Comparison of ENCODE assay signal across 30 cellular contexts in the genomic region with DNA sequence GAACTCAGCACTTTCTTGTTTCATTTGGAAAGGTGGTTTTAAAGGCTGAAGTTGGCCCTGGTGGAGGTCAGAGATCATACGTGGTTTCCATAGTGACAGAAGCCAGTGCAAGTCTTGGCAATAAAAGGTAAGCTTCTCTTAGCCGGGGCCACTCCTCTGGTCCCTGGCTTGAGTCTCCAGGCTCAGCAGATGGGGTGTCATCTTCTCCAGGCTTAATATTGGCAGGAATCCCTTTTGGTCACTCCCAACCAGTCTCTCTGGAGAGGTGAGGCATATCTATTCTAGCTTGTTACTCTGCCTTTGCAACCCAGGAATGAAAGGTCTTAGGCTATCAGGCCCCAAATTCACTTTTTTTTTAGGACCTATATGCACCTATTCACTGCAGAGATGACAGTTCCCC. TPM values are rescaled to one million over a fixed set of nuclear protein-coding genes. Genes with fewer than 3 reads are reported as not detected.
"Had no signal": no experiment of that assay in that cellular context is flagged by ENCODE, and none has a peak within 500 bp of the region (broad histone marks: within the 10 kb centered on the region; RNA-seq: fewer than 3 reads in every experiment).

No MANE protein-coding gene starts in this region.

- H3K9me3 ChIP-seq: thoracic aorta, uterus had no signal

- FAIRE-seq: bronchial epithelial cell, islet of Langerhans had no signal

- H3K27ac ChIP-seq: foreskin keratinocyte, neural progenitor cell, uterus had no signal

- H3K9ac ChIP-seq: neural progenitor cell had no signal

- H3K4me1 ChIP-seq: foreskin keratinocyte, neural progenitor cell, uterus had no signal

- H3K4me3 Mint-ChIP-seq: activated T-cell treated with anti-CD3 and anti-CD28 coated beads, Interleukin-2, amount 50 U/mL, for 4 hours; activated T-helper 17 cell treated with anti-CD3 and anti-CD28 coated beads, Interleukin-2, amount 50 U/mL, for 72 hours; endodermal cell; natural killer cell; neural progenitor cell; type B pancreatic cell had no signal

- ATAC-seq: activated CD4-positive, CD25-positive, alpha-beta regulatory T cell treated with anti-CD3 and anti-CD28 coated beads, Interleukin-2, amount 50 U/mL, for 24 hours; activated T-cell treated with anti-CD3 and anti-CD28 coated beads, Interleukin-2, amount 50 U/mL, for 4 hours; activated T-helper 17 cell treated with anti-CD3 and anti-CD28 coated beads, Interleukin-2, amount 50 U/mL, for 72 hours; esophagus mucosa; foreskin keratinocyte; heart right ventricle; natural killer cell had no signal

- H3K4me2 ChIP-seq: neural progenitor cell had no signal

- DNase-seq: activated CD4-positive, alpha-beta T cell treated with anti-CD3 and anti-CD28 coated beads for 48 hours; activated CD4-positive, alpha-beta T cell treated with anti-CD3 and anti-CD28 coated beads, Interleukin-2, amount 50 U/mL, for 48 hours; activated CD8-positive, alpha-beta memory T cell treated with anti-CD3 and anti-CD28 coated beads for 24 hours; activated CD8-positive, alpha-beta memory T cell treated with anti-CD3 and anti-CD28 coated beads, Interleukin-2, amount 50 U/mL, for 4 hours; activated gamma-delta T cell treated with Interleukin-2 at 50 U/mL for 16 hours; activated naive CD4-positive, alpha-beta T cell treated with anti-CD3 and anti-CD28 coated beads, Interleukin-2, amount 50 U/mL, for 16 hours; activated T-cell treated with anti-CD3 and anti-CD28 coated beads, Interleukin-2, amount 50 U/mL, for 4 hours; endodermal cell; foreskin keratinocyte; heart right ventricle; left ventricle myocardium inferior; mesendoderm; natural killer cell; occipital lobe; posterior cingulate gyrus; right cardiac atrium; spleen; stimulated activated naive CD4-positive, alpha-beta T cell treated with Interleukin-2 at 50 U/mL for 16 hours; uterus had no signal

- H2AFZ ChIP-seq: neural progenitor cell had no signal

- H3K27me3 ChIP-seq: heart right ventricle, uterus had no signal

- H3K4me3 ChIP-seq: heart right ventricle, left ventricle myocardium inferior, lung, neural progenitor cell, spleen, thoracic aorta, uterus had no signal

- H3K4me1 Mint-ChIP-seq: activated T-helper 17 cell treated with anti-CD3 and anti-CD28 coated beads, Interleukin-2, amount 50 U/mL, for 72 hours; endodermal cell; natural killer cell; neural progenitor cell had no signal

- H3K27ac Mint-ChIP-seq: activated T-helper 17 cell treated with anti-CD3 and anti-CD28 coated beads, Interleukin-2, amount 50 U/mL, for 72 hours; endodermal cell; natural killer cell; neural progenitor cell; type B pancreatic cell had no signal

- H3K36me3 ChIP-seq: heart right ventricle, left ventricle myocardium inferior, neural progenitor cell, spleen, thoracic aorta, uterus had no signal

- H3K9me3 Mint-ChIP-seq: activated T-cell treated with anti-CD3 and anti-CD28 coated beads, Interleukin-2, amount 50 U/mL, for 4 hours; endodermal cell; natural killer cell; neural progenitor cell had no signal

RNA-seq across cellular contexts. Expression of a gene that starts 4.8 kb away (rescaled TPM):
- total RNA-seq: bronchial epithelial cell, endodermal cell, esophagus mucosa, foreskin keratinocyte, glomerular endothelial cell, natural killer cell, uterus had no signal
- polyA plus RNA-seq: foreskin keratinocyte had no signal

RNA-seq across cellular contexts. Expression of a gene that starts 7.9 kb away (rescaled TPM):
- total RNA-seq: activated T-helper 17 cell treated with anti-CD3 and anti-CD28 coated beads, Interleukin-2, amount 50 U/mL, for 72 hours; foreskin keratinocyte; glomerular endothelial cell; natural killer cell; T-helper 1 cell treated with Interleukin-12 subunit alpha and Interleukin-12 subunit beta and Interleukin-4 antibody, amounts not matched to agents 30 ng/mL and 1 ng/mL, for 36 hours had no signal
- polyA plus RNA-seq: foreskin keratinocyte had no signal
